Comparison of ENCODE assay signal across 8 cellular contexts in genomic region chr1:8395433-8395866, GRCh38.
A peak's percentile ranks its signal among the peaks of the same experiment; 100 is the strongest.
DNase-seq lines count a peak whose midpoint lies in the region; ATAC-seq and TF ChIP-seq lines count a peak whose summit lies in the region.

No MANE protein-coding gene starts in this region.

- no peak for ATAC-seq in thoracic aorta (ENCODE audit: insufficient number of reproducible peaks, low FRiP score, low read depth)

- H3K9me3 ChIP-seq in SK-N-MC (ENCODE audit: low read depth, low read length) = no peaks in the 10 kb centered on the region
- H3K9me3 ChIP-seq in iPS-20b (ENCODE audit: insufficient read depth, low read depth, low read length) = no peaks in the 10 kb centered on the region
- no peaks in the 10 kb centered on the region for H3K9me3 ChIP-seq in thoracic aorta

- peaks cover 29% of the 10 kb centered on the region for H3K4me1 ChIP-seq in iPS-20b (ENCODE audit: insufficient read depth, low read length)
- peaks cover 55 to 93% of the 10 kb centered on the region in 2 donors for H3K4me1 ChIP-seq in thoracic aorta (ENCODE audit: control insufficient read depth in 1 of 2, low read depth in 2 of 2)

- DNase-seq in activated effector memory CD4-positive, alpha-beta T cell treated with anti-CD3 and anti-CD28 coated beads, Interleukin-2, amount 50 U/mL, for 16 hours = peak; percentile 67
- no peak for DNase-seq in activated effector memory CD4-positive, alpha-beta T cell treated with Interleukin-2 at 50 U/mL for 16 hours
- DNase-seq in SK-N-MC (ENCODE audit: low read depth, low spot score) (no peak), thoracic aorta (ENCODE audit: low spot score) (no peak), globus pallidus (ENCODE audit: low spot score) (no peak), NCI-H226 (no peak), 8988T (no peak)

- no peaks in the 10 kb centered on the region for H3K27me3 ChIP-seq in iPS-20b (ENCODE audit: insufficient read depth, low read length)
- H3K27me3 ChIP-seq in thoracic aorta (replicated peaks; ENCODE audit: insufficient read depth) = no peaks in the 10 kb centered on the region

- H3K9ac ChIP-seq in SK-N-MC (ENCODE audit: insufficient read length) (no peak overlapping the region), iPS-20b (ENCODE audit: low read depth, low read length) (peak overlapping the region; percentile 12; the same call in 1 of the 2 replicates)

- H3K4me3 ChIP-seq in SK-N-MC = no peak overlapping the region
- no peak overlapping the region for H3K4me3 ChIP-seq in iPS-20b (ENCODE audit: low read length)
- H3K4me3 ChIP-seq in thoracic aorta = peak overlapping the region; percentile 38

- peaks cover 25% of the 10 kb centered on the region for H3K36me3 ChIP-seq in SK-N-MC (ENCODE audit: insufficient read depth, low read length)
- peaks cover 15% of the 10 kb centered on the region; the same call in 1 of the 2 replicates for H3K36me3 ChIP-seq in iPS-20b (ENCODE audit: insufficient read depth, low read depth, low read length)
- H3K36me3 ChIP-seq in thoracic aorta = no peaks in the 10 kb centered on the region

- H3K27ac ChIP-seq in SK-N-MC = peak overlapping the region; percentile 90; the same call in 1 of the 2 replicates
- no peak overlapping the region for H3K27ac ChIP-seq in iPS-20b (ENCODE audit: low read length)
- peak overlapping the region; percentile 58 to 61 for H3K27ac ChIP-seq in thoracic aorta

- TF ChIP-seq CTCF in thoracic aorta (IDR thresholded peaks at IDR 0.05) = no peak
